11 cellular contexts compared by ENCODE assay signal in the genomic region with DNA sequence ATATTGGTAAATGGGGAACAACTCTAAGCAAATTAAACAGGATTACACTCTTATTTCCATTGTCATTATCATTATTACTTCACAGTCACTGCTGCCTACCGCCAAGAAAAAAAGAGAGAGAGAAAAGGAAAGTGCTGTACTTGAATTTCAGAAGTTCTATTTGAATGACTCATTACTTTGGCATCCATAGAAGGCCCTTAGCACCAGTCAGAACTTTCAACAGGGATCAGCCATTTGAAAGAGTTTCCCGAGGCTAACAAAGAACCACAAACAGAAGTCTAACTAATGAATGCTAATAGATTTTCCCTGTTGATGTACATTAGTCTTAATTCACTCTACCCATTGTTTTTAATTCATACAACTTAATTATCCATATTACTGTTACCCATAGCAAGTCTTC.
A peak's percentile ranks its signal among the peaks of the same experiment; 100 is the strongest.
DNase-seq lines count a peak whose midpoint lies in the region; ATAC-seq and TF ChIP-seq lines count a peak whose summit lies in the region.
"Had no signal": no experiment of that assay in that cellular context is flagged by ENCODE, and none has a peak within 500 bp of the region (broad histone marks: within the 10 kb centered on the region; RNA-seq: fewer than 3 reads in every experiment).

No MANE protein-coding gene starts in this region.

- no peak for TF ChIP-seq CTCF in SK-N-SH (IDR thresholded peaks at IDR 0.05)
- TF ChIP-seq CTCF in fibroblast of the aortic adventitia (IDR thresholded peaks at IDR 0.05; ENCODE audit: insufficient read depth, low read length) = no peak
- no peak for TF ChIP-seq CTCF in osteocyte (IDR thresholded peaks at IDR 0.05)
- TF ChIP-seq CTCF in tibial artery (IDR thresholded peaks at IDR 0.05) = no peak

- CTCF ChIA-PET in SK-N-SH (lab: Yijun Ruan, JAX) = interaction anchor here (1.6 to 2.2 kb wide), 2 partner anchors 16 to 291 kb away, joined by 3 to 6 read pairs; no protein-coding TSS in a partner anchor

- H3K4me1 ChIP-seq in SK-N-SH (ENCODE audit: control insufficient read depth in 1 of 2, insufficient read depth in 2 of 2, low read depth in 1 of 2, low read length in 1 of 2) = no peaks in the 10 kb centered on the region; a peak in 1 of 4 replicates
- H3K4me1 ChIP-seq in tibial artery = peaks cover 0 to 13% (median 4%) of the 10 kb centered on the region in 4 donors
- H3K4me1 ChIP-seq: adrenal gland had no signal

- H3K9me3 ChIP-seq in SK-N-SH (no peaks in the 10 kb centered on the region), tibial artery (no peaks in the 10 kb centered on the region)
- H3K9me3 ChIP-seq: adrenal gland, sigmoid colon had no signal

- WGBS in SK-N-SH (ENCODE audit: low lambda C conversion rate) = 0% methylated on average over 2 of the region's 2 CpGs

- H3K4me3 ChIP-seq in SK-N-SH (ENCODE audit: low read depth in 2 of 2, low read length in 1 of 2) (no peak overlapping the region), fibroblast of the aortic adventitia (ENCODE audit: low read depth, low read length) (no peak overlapping the region), tibial artery (no peak overlapping the region)
- H3K4me3 ChIP-seq: adrenal gland, sigmoid colon had no signal

- H3K36me3 Mint-ChIP-seq in osteocyte (ENCODE audit: unreplicated experiment) = no peaks in the 10 kb centered on the region

- no peak overlapping the region for H2AFZ ChIP-seq in SK-N-SH (ENCODE audit: low read depth)

- no peak overlapping the region for H3K4me2 ChIP-seq in SK-N-SH

- ATAC-seq in HG03196 (IDR thresholded peaks at IDR 0.05; ENCODE audit: unreplicated experiment) (no peak), HG02623 (IDR thresholded peaks at IDR 0.05; ENCODE audit: unreplicated experiment) (no peak)

- no peak overlapping the region for H3K4me3 Mint-ChIP-seq in osteocyte (ENCODE audit: unreplicated experiment)

- no peaks in the 10 kb centered on the region for H3K27me3 Mint-ChIP-seq in osteocyte (ENCODE audit: unreplicated experiment)

- peak; percentile 55 for DNase-seq in GM03348 (ENCODE audit: low spot score)
- no peak for DNase-seq in SK-N-SH
- peak; percentile 68 for DNase-seq in fibroblast of the aortic adventitia (ENCODE audit: low read depth)
- no peak for DNase-seq in osteocyte (ENCODE audit: extremely low spot score, unreplicated experiment)
- DNase-seq in activated T-cell treated with anti-CD3 and anti-CD28 coated beads, Interleukin-2, amount 50 U/mL, for 48 hours = no peak
- no peak for DNase-seq in tibial artery
- DNase-seq: activated CD4-positive, alpha-beta T cell treated with anti-CD3 and anti-CD28 coated beads, Interleukin-2, amount 50 U/mL, for 4 hours; sigmoid colon had no signal

- no peak for TF ChIP-seq EP300 in SK-N-SH (IDR thresholded peaks at IDR 0.05; ENCODE audit: borderline replicate concordance in 1 of 2, low read depth in 1 of 2, low read length in 1 of 2)

- no peaks in the 10 kb centered on the region for H3F3A ChIP-seq in SK-N-SH (replicated peaks; ENCODE audit: insufficient read depth)

- peak overlapping the region; percentile 43 for H3K27ac Mint-ChIP-seq in osteocyte (ENCODE audit: unreplicated experiment)

- H4K20me1 ChIP-seq in SK-N-SH (ENCODE audit: insufficient read depth) = no peaks in the 10 kb centered on the region

- H3K36me3 ChIP-seq in SK-N-SH (replicated peaks in 1 of 2; ENCODE audit: control insufficient read depth in 1 of 2, insufficient read depth in 2 of 2, low read length in 1 of 2) (no peaks in the 10 kb centered on the region), tibial artery (no peaks in the 10 kb centered on the region)
- H3K36me3 ChIP-seq: adrenal gland, sigmoid colon had no signal

- no peaks in the 10 kb centered on the region for H3K9me3 Mint-ChIP-seq in osteocyte (ENCODE audit: unreplicated experiment)

- POLR2A ChIA-PET in SK-N-SH (lab: Yijun Ruan, JAX) = no interaction called here

- H3K9ac ChIP-seq in SK-N-SH = no peak overlapping the region

- intact Hi-C loops in tibial artery (cut with DNase I; ENCODE audit: low total_unique reads) = no loop called here

- H3K9me2 ChIP-seq in SK-N-SH = no peaks in the 10 kb centered on the region

- TF ChIP-seq RAD21 in SK-N-SH (IDR thresholded peaks at IDR 0.05; ENCODE audit: low read length) = no peak

- no peak overlapping the region for H3K27ac ChIP-seq in SK-N-SH (ENCODE audit: low read depth in 2 of 2, low read length in 1 of 2)
- no peak overlapping the region for H3K27ac ChIP-seq in tibial artery

- H3K79me2 ChIP-seq in SK-N-SH (ENCODE audit: insufficient read depth) = no peaks in the 10 kb centered on the region

- H3K4me1 Mint-ChIP-seq in osteocyte (ENCODE audit: unreplicated experiment) = peaks cover 21% of the 10 kb centered on the region

- H3K27me3 ChIP-seq in SK-N-SH (ENCODE audit: insufficient read depth) (peaks cover 5% of the 10 kb centered on the region; the same call in 1 of the 2 replicates), tibial artery (no peaks in the 10 kb centered on the region)
- H3K27me3 ChIP-seq: sigmoid colon had no signal

TF ChIP-seq in SK-N-SH, 30 proteins besides CTCF, POLR2A, EP300 and RAD21:
- TF ChIP-seq FOSL2 (IDR thresholded peaks at IDR 0.05; ENCODE audit: borderline replicate concordance, low read depth) (peak; percentile 30; the same call in 1 of the 2 replicates), FOXJ3 (CRISPR knock-in tag; IDR thresholded peaks at IDR 0.05) (no peak), NRF1 (IDR thresholded peaks at IDR 0.05; ENCODE audit: low read depth, low read length) (no peak), JUND (IDR thresholded peaks at IDR 0.05) (peak; percentile 32; the same call in 1 of the 2 replicates), ELF1 (IDR thresholded peaks at IDR 0.05) (no peak)
- TF ChIP-seq, protein P1, sequence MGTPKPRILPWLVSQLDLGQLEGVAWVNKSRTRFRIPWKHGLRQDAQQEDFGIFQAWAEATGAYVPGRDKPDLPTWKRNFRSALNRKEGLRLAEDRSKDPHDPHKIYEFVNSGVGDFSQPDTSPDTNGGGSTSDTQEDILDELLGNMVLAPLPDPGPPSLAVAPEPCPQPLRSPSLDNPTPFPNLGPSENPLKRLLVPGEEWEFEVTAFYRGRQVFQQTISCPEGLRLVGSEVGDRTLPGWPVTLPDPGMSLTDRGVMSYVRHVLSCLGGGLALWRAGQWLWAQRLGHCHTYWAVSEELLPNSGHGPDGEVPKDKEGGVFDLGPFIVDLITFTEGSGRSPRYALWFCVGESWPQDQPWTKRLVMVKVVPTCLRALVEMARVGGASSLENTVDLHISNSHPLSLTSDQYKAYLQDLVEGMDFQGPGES (IDR thresholded peaks at IDR 0.05; ENCODE audit: low read depth, low read length) = no peak

Comparison
In these comparisons a context has a peak if more than half of its experiments do, and no peak if none do; other contexts are left out.
1. DNase-seq: peak in GM03348 (single experiment) and fibroblast of the aortic adventitia (single experiment); none in SK-N-SH (single experiment), osteocyte (single experiment), activated T-cell treated with anti-CD3 and anti-CD28 coated beads, Interleukin-2, amount 50 U/mL, for 48 hours (0 of 2) and tibial artery (0 of 2).